13 cellular contexts compared by ENCODE assay signal in genomic region chr14:61545716-61546455, GRCh38.
A peak's percentile ranks its signal among the peaks of the same experiment; 100 is the strongest.
DNase-seq lines count a peak whose midpoint lies in the region; ATAC-seq and TF ChIP-seq lines count a peak whose summit lies in the region.
"Had no signal": no experiment of that assay in that cellular context is flagged by ENCODE, and none has a peak within 500 bp of the region (broad histone marks: within the 10 kb centered on the region; RNA-seq: fewer than 3 reads in every experiment).

No MANE protein-coding gene starts in this region.

- no peak overlapping the region for H2AFZ ChIP-seq in PC-3 (ENCODE audit: low read length)

- peaks cover 19% of the 10 kb centered on the region for H3K36me3 ChIP-seq in PC-3 (ENCODE audit: low read depth, low read length)

- H3K27ac Mint-ChIP-seq in immature natural killer cell: peak overlapping the region; percentile 44 to 86 (median 66)
- peak overlapping the region; percentile 61 for H3K27ac Mint-ChIP-seq in stimulated activated memory B cell treated with anti-CD40 and anti-IgM and Interleukin-4, amounts not matched to agents 10 μg/mL and 1 μg/mL and 100 μg/mL, for 72 hours

- peaks cover 13 to 73% (median 31%) of the 10 kb centered on the region in 3 donors for H3K36me3 Mint-ChIP-seq in immature natural killer cell
- H3K36me3 Mint-ChIP-seq in stimulated activated memory B cell treated with anti-CD40 and anti-IgM and Interleukin-4, amounts not matched to agents 10 μg/mL and 1 μg/mL and 100 μg/mL, for 72 hours: no peaks in the 10 kb centered on the region

- peak overlapping the region; percentile 58; the same call in 1 of the 2 replicates for H3K9ac ChIP-seq in PC-3 (ENCODE audit: low read length)

- H3K9me3 ChIP-seq in PC-3 (ENCODE audit: low read length): no peaks in the 10 kb centered on the region

- H3K4me1 ChIP-seq in PC-3 (ENCODE audit: insufficient read depth, low read length): peaks cover 30% of the 10 kb centered on the region

- DNase-seq in PC-3: no peak
- peak in 50 of 58 donors; percentile 16 to 95 (median 58) for DNase-seq in anterior cingulate cortex (lab: John Stamatoyannopoulos, UW)
- DNase-seq in immature natural killer cell: no peak
- no peak for DNase-seq in SW480 (ENCODE audit: low spot score)
- DNase-seq in activated gamma-delta T cell treated with Interleukin-2 at 50 U/mL for 16 hours: no peak
- DNase-seq: DMS153; KBM-7; left colon; NCI-H1694; NK-92 treated with Interleukin-12 subunit alpha and Interleukin-12 subunit beta, amount 100 ng/mL, for 24 hours had no signal

- peaks cover 20 to 48% (median 28%) of the 10 kb centered on the region in 3 donors for H3K27me3 Mint-ChIP-seq in immature natural killer cell (ENCODE audit: low read depth in 3 of 3)
- no peaks in the 10 kb centered on the region for H3K27me3 Mint-ChIP-seq in stimulated activated memory B cell treated with anti-CD40 and anti-IgM and Interleukin-4, amounts not matched to agents 10 μg/mL and 1 μg/mL and 100 μg/mL, for 72 hours

- no peak overlapping the region for H3K4me3 Mint-ChIP-seq in immature natural killer cell
- H3K4me3 Mint-ChIP-seq in stimulated activated memory B cell treated with anti-CD40 and anti-IgM and Interleukin-4, amounts not matched to agents 10 μg/mL and 1 μg/mL and 100 μg/mL, for 72 hours: no peak overlapping the region

- H3K4me2 ChIP-seq in PC-3 (ENCODE audit: low read length): no peak overlapping the region

- H3K9me2 ChIP-seq in PC-3 (replicated peaks; ENCODE audit: low read length): no peaks in the 10 kb centered on the region

- no peak overlapping the region for H3K4me3 ChIP-seq in PC-3 (ENCODE audit: low read length)
- H3K4me3 ChIP-seq: GM12878 had no signal

- intact Hi-C loops in PC-3 (cut with micrococcal nuclease): no loop called here

- CTCF ChIA-PET in PC-3 (lab: Charles Lee): no interaction called here

- H3K9me3 Mint-ChIP-seq in immature natural killer cell: no peaks in the 10 kb centered on the region
- no peaks in the 10 kb centered on the region for H3K9me3 Mint-ChIP-seq in stimulated activated memory B cell treated with anti-CD40 and anti-IgM and Interleukin-4, amounts not matched to agents 10 μg/mL and 1 μg/mL and 100 μg/mL, for 72 hours

- no peak for TF ChIP-seq CTCF in PC-3 (conservative IDR thresholded peaks at IDR 0.05; ENCODE audit: low read depth, low read length)

- POLR2A ChIA-PET in PC-3 (lab: Charles Lee; ENCODE audit: unreplicated experiment): no interaction called here

- no peaks in the 10 kb centered on the region for H3K27me3 ChIP-seq in PC-3 (ENCODE audit: low read length)

- no peaks in the 10 kb centered on the region for H3F3A ChIP-seq in PC-3 (ENCODE audit: low read length, unreplicated experiment)

- ATAC-seq in PC-3 (no peak), GM19328 (IDR thresholded peaks at IDR 0.05; ENCODE audit: unreplicated experiment) (no peak)
- ATAC-seq in stimulated activated memory B cell treated with anti-CD40 and anti-IgM and Interleukin-4, amounts not matched to agents 10 μg/mL and 1 μg/mL and 100 μg/mL, for 72 hours: no peak
- ATAC-seq: GM12878 had no signal

- H3K79me2 ChIP-seq in PC-3 (ENCODE audit: low read length): no peaks in the 10 kb centered on the region

- H3K27ac ChIP-seq in PC-3 (ENCODE audit: low read length): peak overlapping the region; percentile 88

- H4K20me1 ChIP-seq in PC-3 (ENCODE audit: low read length): no peaks in the 10 kb centered on the region

- peaks cover 27 to 68% of the 10 kb centered on the region in 2 donors for H3K4me1 Mint-ChIP-seq in immature natural killer cell
- H3K4me1 Mint-ChIP-seq in stimulated activated memory B cell treated with anti-CD40 and anti-IgM and Interleukin-4, amounts not matched to agents 10 μg/mL and 1 μg/mL and 100 μg/mL, for 72 hours: peaks cover 6% of the 10 kb centered on the region

- no TSS peak for BruUV-seq in PC-3 (replicated peaks; lab: Mats Ljungman, UMichigan)

Comparison
In these comparisons a context has a peak if more than half of its experiments do, and no peak if none do; other contexts are left out.
1. DNase-seq: peak in anterior cingulate cortex (50 of 58); none in PC-3 (single experiment), immature natural killer cell (0 of 3), SW480 (single experiment) and activated gamma-delta T cell treated with Interleukin-2 at 50 U/mL for 16 hours (single experiment).